ENCODE assay signal across 19 cellular contexts in the genomic region with DNA sequence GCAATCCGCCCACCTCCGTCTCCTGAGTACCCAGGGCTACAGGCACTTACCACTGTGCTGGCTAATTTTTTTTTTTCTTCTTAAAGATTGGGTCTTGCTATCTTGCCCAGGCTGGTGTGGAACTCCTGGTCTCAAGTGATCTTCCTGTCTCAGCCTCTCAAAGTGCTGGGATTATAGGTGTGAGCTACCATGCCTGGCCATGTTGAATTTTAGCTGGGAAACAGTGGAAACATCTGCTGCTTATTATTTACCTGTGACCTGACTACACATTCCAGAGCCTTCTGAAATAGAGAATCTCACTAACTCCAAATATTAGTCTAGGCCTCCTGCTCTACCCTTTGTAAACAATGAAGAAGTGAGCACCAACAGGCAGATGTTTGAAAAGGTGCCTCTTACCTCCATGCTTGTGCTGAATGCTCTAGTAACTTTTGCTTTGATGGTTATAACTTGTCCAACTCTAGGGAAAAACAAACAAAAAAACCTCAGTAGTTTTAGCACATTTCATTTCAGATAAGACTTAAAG. TPM values are rescaled to one million over a fixed set of nuclear protein-coding genes. Genes with fewer than 3 reads are reported as not detected.
A peak's percentile ranks its signal among the peaks of the same experiment; 100 is the strongest.
DNase-seq lines count a peak whose midpoint lies in the region; ATAC-seq and TF ChIP-seq lines count a peak whose summit lies in the region.
"Had no signal": no experiment of that assay in that cellular context is flagged by ENCODE, and none has a peak within 500 bp of the region (broad histone marks: within the 10 kb centered on the region; RNA-seq: fewer than 3 reads in every experiment).

No MANE protein-coding gene starts in this region.

- H3K4me1 ChIP-seq in mucosa of descending colon (ENCODE audit: low read depth), result no peaks in the 10 kb centered on the region

- no peaks in the 10 kb centered on the region for H3K27me3 Mint-ChIP-seq in activated CD4-positive, alpha-beta memory T cell treated with anti-CD3 and anti-CD28 coated beads for 36 hours

- POLR2A ChIA-PET in activated CD4-positive, alpha-beta memory T cell treated with anti-CD3 and anti-CD28 coated beads for 36 hours (lab: Charles Lee), result no interaction called here

- H3K4me3 Mint-ChIP-seq in activated CD4-positive, alpha-beta memory T cell treated with anti-CD3 and anti-CD28 coated beads for 36 hours, result no peak overlapping the region
- H3K4me3 Mint-ChIP-seq: B cell; CD8-positive, alpha-beta T cell; H9 had no signal

- no peak for TF ChIP-seq CTCF in mucosa of descending colon (IDR thresholded peaks at IDR 0.05)

- no peaks in the 10 kb centered on the region for H3K36me3 ChIP-seq in mucosa of descending colon (ENCODE audit: low read depth)
- H3K36me3 ChIP-seq: BLaER1 treated with 17β-estradiol and CSF1 and Interleukin-3, amounts not matched to agents 10 nM and 100 nM had no signal

- CTCF ChIA-PET in activated CD4-positive, alpha-beta memory T cell treated with anti-CD3 and anti-CD28 coated beads for 36 hours (lab: Charles Lee), result no interaction called here

- no peak overlapping the region for H3K27ac Mint-ChIP-seq in activated CD4-positive, alpha-beta memory T cell treated with anti-CD3 and anti-CD28 coated beads for 36 hours
- H3K27ac Mint-ChIP-seq: B cell; CD8-positive, alpha-beta T cell; H9 had no signal

- no peaks in the 10 kb centered on the region for H3K9me3 Mint-ChIP-seq in activated CD4-positive, alpha-beta memory T cell treated with anti-CD3 and anti-CD28 coated beads for 36 hours
- H3K9me3 Mint-ChIP-seq: CD8-positive, alpha-beta T cell; H9 had no signal

- ATAC-seq in left lobe of liver, result peak; percentile 73
- ATAC-seq in mucosa of descending colon, result peak; percentile 35
- ATAC-seq in GM21737 (IDR thresholded peaks at IDR 0.05; ENCODE audit: unreplicated experiment), result no peak
- ATAC-seq: CD8-positive, alpha-beta T cell; K562 had no signal

- H3K9me3 ChIP-seq in mucosa of descending colon, result no peaks in the 10 kb centered on the region

- no peaks in the 10 kb centered on the region for H3K4me1 Mint-ChIP-seq in activated CD4-positive, alpha-beta memory T cell treated with anti-CD3 and anti-CD28 coated beads for 36 hours (ENCODE audit: low read depth)
- H3K4me1 Mint-ChIP-seq: B cell, H9 had no signal

- no peak overlapping the region for H3K4me3 ChIP-seq in mucosa of descending colon
- H3K4me3 ChIP-seq: BLaER1 treated with 17β-estradiol and CSF1 and Interleukin-3, amounts not matched to agents 10 nM and 100 nM; K562 had no signal

- DNase-seq in DMS53 (lab: John Stamatoyannopoulos, UW), result peak; percentile 85
- DNase-seq in HuH-7 (ENCODE audit: low spot score), result peak; percentile 15
- no peak for DNase-seq in left lobe of liver (ENCODE audit: low spot score)
- no peak for DNase-seq in mucosa of descending colon
- no peak for DNase-seq in NCI-H1436 treated with DMSO at 0.1 percent for 48 hours (lab: John Stamatoyannopoulos, UW)
- DNase-seq in activated CD4-positive, alpha-beta memory T cell treated with anti-CD3 and anti-CD28 coated beads for 36 hours, result no peak
- DNase-seq: CD8-positive, alpha-beta T cell; DMS 273 treated with DMSO at 0.1 percent for 48 hours; DMS79; GF-D8; GOT3; H9; IMR-90 had no signal

- intact Hi-C loops in mucosa of descending colon (cut with DNase I, micrococcal nuclease), result no loop called here
- intact Hi-C loops in activated CD4-positive, alpha-beta memory T cell treated with anti-CD3 and anti-CD28 coated beads for 36 hours (cut with micrococcal nuclease), result no loop called here

- no peaks in the 10 kb centered on the region for H3K36me3 Mint-ChIP-seq in activated CD4-positive, alpha-beta memory T cell treated with anti-CD3 and anti-CD28 coated beads for 36 hours
- H3K36me3 Mint-ChIP-seq: CD8-positive, alpha-beta T cell had no signal

RNA-seq across cellular contexts. Expression of a gene that starts 22.5 kb away (rescaled TPM):
- 51.6 TPM for total RNA-seq in left lobe of liver
- total RNA-seq in mucosa of descending colon, result not detected
- total RNA-seq in activated CD4-positive, alpha-beta memory T cell treated with anti-CD3 and anti-CD28 coated beads for 36 hours, result not detected
- total RNA-seq: A172; B cell; CD8-positive, alpha-beta T cell; Daoy; H9; IMR-90; K562 had no signal

Comparison
In these comparisons a context has a peak if more than half of its experiments do, and no peak if none do; other contexts are left out.
1. DNase-seq: peak in DMS53 (single experiment) and HuH-7 (single experiment); none in left lobe of liver (single experiment), mucosa of descending colon (0 of 3), NCI-H1436 treated with DMSO at 0.1 percent for 48 hours (single experiment) and activated CD4-positive, alpha-beta memory T cell treated with anti-CD3 and anti-CD28 coated beads for 36 hours (single experiment).
2. RNA of a gene that starts 22.5 kb away (total RNA-seq): 51.6 TPM in left lobe of liver (single experiment); not detected in mucosa of descending colon and not detected in activated CD4-positive, alpha-beta memory T cell treated with anti-CD3 and anti-CD28 coated beads for 36 hours; every median in the first group is over 10 times any median in the second.